Comparison of ENCODE assay signal across 22 cellular contexts in the genomic region with DNA sequence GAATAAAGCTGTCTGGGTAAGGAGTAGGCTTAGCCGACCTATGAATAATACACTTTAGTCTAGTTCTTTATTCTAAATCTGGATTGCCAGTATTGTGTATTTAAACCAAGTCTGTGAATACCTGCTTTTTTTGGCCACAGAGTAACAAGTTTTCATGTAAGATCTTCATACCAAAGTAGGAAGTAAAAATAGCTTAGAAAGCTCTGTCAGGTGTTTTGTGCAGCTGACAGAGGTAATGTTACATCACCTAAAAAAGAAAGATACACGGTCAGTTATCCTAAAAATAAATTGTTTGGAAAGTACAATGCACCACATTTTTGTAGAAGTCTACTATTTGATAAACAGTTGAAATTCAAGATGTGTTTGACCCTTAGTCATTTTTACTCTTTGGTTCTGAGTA. TPM values are rescaled to one million over a fixed set of nuclear protein-coding genes. Genes with fewer than 3 reads are reported as not detected.
A peak's percentile ranks its signal among the peaks of the same experiment; 100 is the strongest.
DNase-seq lines count a peak whose midpoint lies in the region; ATAC-seq and TF ChIP-seq lines count a peak whose summit lies in the region.
"Had no signal": no experiment of that assay in that cellular context is flagged by ENCODE, and none has a peak within 500 bp of the region (broad histone marks: within the 10 kb centered on the region; RNA-seq: fewer than 3 reads in every experiment).

No MANE protein-coding gene starts in this region.

- no peak overlapping the region for H3K4me3 ChIP-seq in CD4-positive, CD25-positive, alpha-beta regulatory T cell (ENCODE audit: low read depth, low read length)
- H3K4me3 ChIP-seq in MM.1S (ENCODE audit: low read length) (peak overlapping the region; percentile 38; the same call in 1 of the 2 replicates), dorsolateral prefrontal cortex (no peak overlapping the region)
- H3K4me3 ChIP-seq: mucosa of descending colon, PC-9, SK-N-MC had no signal

- H4K20me1 ChIP-seq in MM.1S (ENCODE audit: insufficient read depth, low read length): no peaks in the 10 kb centered on the region

- H3K36me3 ChIP-seq in CD4-positive, CD25-positive, alpha-beta regulatory T cell (ENCODE audit: control insufficient read depth, insufficient read depth, low read length): peaks cover 77% of the 10 kb centered on the region
- H3K36me3 ChIP-seq in MM.1S (replicated peaks; ENCODE audit: insufficient read depth, low read length): peaks cover 14% of the 10 kb centered on the region

- H3K27me3 Mint-ChIP-seq in CD4-positive, CD25-positive, alpha-beta regulatory T cell: no peaks in the 10 kb centered on the region
- H3K27me3 Mint-ChIP-seq: activated naive CD8-positive, alpha-beta T cell treated with anti-CD3 and anti-CD28 coated beads, Interleukin-2, amount 10 ng/mL, durations not matched to agents 7 days and 5 days had no signal

- H3K36me3 Mint-ChIP-seq in CD4-positive, CD25-positive, alpha-beta regulatory T cell: peaks cover 37% of the 10 kb centered on the region
- H3K36me3 Mint-ChIP-seq in stimulated activated effector memory CD8-positive, alpha-beta T cell treated with anti-CD3 and anti-CD28 coated beads, Interleukin-12 subunit alpha, Interleukin-12 subunit beta, amount 100 ng/mL, for 72 hours: peaks cover 100% of the 10 kb centered on the region

- no peak overlapping the region for H3K27ac ChIP-seq in CD4-positive, CD25-positive, alpha-beta regulatory T cell (ENCODE audit: insufficient read depth, low read length, poor library complexity, severe bottlenecking)
- H3K27ac ChIP-seq in MM.1S (ENCODE audit: low read length): peak overlapping the region; percentile 93
- H3K27ac ChIP-seq in dorsolateral prefrontal cortex: peak overlapping the region in 57 of 59 donors; percentile 2 to 93 (median 78)
- H3K27ac ChIP-seq: epithelial cell of prostate, parathyroid adenoma, PC-9, SK-N-MC, WERI-Rb-1 had no signal

- no peaks in the 10 kb centered on the region for H3K9me3 ChIP-seq in CD4-positive, CD25-positive, alpha-beta regulatory T cell (ENCODE audit: control insufficient read depth in 2 of 2, low read length in 2 of 2)
- no peaks in the 10 kb centered on the region for H3K9me3 ChIP-seq in MM.1S (replicated peaks; ENCODE audit: insufficient read depth, low read length)
- H3K9me3 ChIP-seq: mucosa of descending colon had no signal

- no peak overlapping the region for H2AFZ ChIP-seq in MM.1S (ENCODE audit: low read length)
- H2AFZ ChIP-seq: parathyroid adenoma, PC-9 had no signal

- H3K4me1 Mint-ChIP-seq in CD4-positive, CD25-positive, alpha-beta regulatory T cell: peaks cover 0 to 2% (median under 1%) of the 10 kb centered on the region in 4 donors
- peaks cover 10% of the 10 kb centered on the region for H3K4me1 Mint-ChIP-seq in stimulated activated effector memory CD8-positive, alpha-beta T cell treated with anti-CD3 and anti-CD28 coated beads, Interleukin-12 subunit alpha, Interleukin-12 subunit beta, amount 100 ng/mL, for 72 hours

- H3K4me1 ChIP-seq in CD4-positive, CD25-positive, alpha-beta regulatory T cell (ENCODE audit: control insufficient read depth, insufficient read depth, low read length, poor library complexity, severe bottlenecking): no peaks in the 10 kb centered on the region
- peaks cover 80% of the 10 kb centered on the region for H3K4me1 ChIP-seq in MM.1S (ENCODE audit: low read length)
- H3K4me1 ChIP-seq: parathyroid adenoma had no signal

- no peaks in the 10 kb centered on the region for H3K9me2 ChIP-seq in MM.1S (replicated peaks; ENCODE audit: insufficient read depth, low read length)

- peak overlapping the region; percentile 67 for H3K4me2 ChIP-seq in MM.1S (ENCODE audit: low read depth, low read length)
- H3K4me2 ChIP-seq: PC-9 had no signal

- H3K27ac Mint-ChIP-seq in CD4-positive, CD25-positive, alpha-beta regulatory T cell: peak overlapping the region in 2 of 3 donors; percentile 20 to 21
- H3K27ac Mint-ChIP-seq in stimulated activated effector memory CD8-positive, alpha-beta T cell treated with anti-CD3 and anti-CD28 coated beads, Interleukin-12 subunit alpha, Interleukin-12 subunit beta, amount 100 ng/mL, for 72 hours: peak overlapping the region; percentile 21
- H3K27ac Mint-ChIP-seq: activated naive CD8-positive, alpha-beta T cell treated with anti-CD3 and anti-CD28 coated beads, Interleukin-2, amount 10 ng/mL, durations not matched to agents 7 days and 5 days had no signal

- no peaks in the 10 kb centered on the region for H3K27me3 ChIP-seq in CD4-positive, CD25-positive, alpha-beta regulatory T cell (ENCODE audit: control insufficient read depth, insufficient read depth, low read length)
- no peaks in the 10 kb centered on the region for H3K27me3 ChIP-seq in MM.1S (replicated peaks; ENCODE audit: insufficient read depth, low read length)
- no peaks in the 10 kb centered on the region for H3K27me3 ChIP-seq in dorsolateral prefrontal cortex

- peaks cover 37% of the 10 kb centered on the region for H3K79me2 ChIP-seq in MM.1S (ENCODE audit: low read length)
- H3K79me2 ChIP-seq: parathyroid adenoma had no signal

- intact Hi-C loops in dorsolateral prefrontal cortex (cut with DNase I): no loop called here

- peaks cover 74% of the 10 kb centered on the region for H3F3A ChIP-seq in MM.1S (ENCODE audit: insufficient read depth, low read length)

- H3K9me3 Mint-ChIP-seq in CD4-positive, CD25-positive, alpha-beta regulatory T cell: no peaks in the 10 kb centered on the region
- H3K9me3 Mint-ChIP-seq in stimulated activated effector memory CD8-positive, alpha-beta T cell treated with anti-CD3 and anti-CD28 coated beads, Interleukin-12 subunit alpha, Interleukin-12 subunit beta, amount 100 ng/mL, for 72 hours: no peaks in the 10 kb centered on the region
- H3K9me3 Mint-ChIP-seq: activated naive CD8-positive, alpha-beta T cell treated with anti-CD3 and anti-CD28 coated beads, Interleukin-2, amount 10 ng/mL, durations not matched to agents 7 days and 5 days had no signal

- no peak for DNase-seq in CD4-positive, CD25-positive, alpha-beta regulatory T cell
- DNase-seq in MM.1S (peak; percentile 88), dorsolateral prefrontal cortex (no peak), NCI-H524 (lab: John Stamatoyannopoulos, UW) (no peak), C1 segment of cervical spinal cord (lab: John Stamatoyannopoulos, UW) (no peak)
- no peak for DNase-seq in stimulated activated effector memory CD8-positive, alpha-beta T cell treated with anti-CD3 and anti-CD28 coated beads, Interleukin-12 subunit alpha, Interleukin-12 subunit beta, amount 100 ng/mL, for 72 hours (ENCODE audit: low spot score in 2 of 2)
- DNase-seq: activated CD8-positive, alpha-beta memory T cell treated with anti-CD3 and anti-CD28 coated beads, Interleukin-2, amount 50 U/mL, for 48 hours; activated naive CD8-positive, alpha-beta T cell treated with anti-CD3 and anti-CD28 coated beads, Interleukin-2, amount 10 ng/mL, durations not matched to agents 7 days and 5 days; AML-193; cerebellar nuclear complex; DMS153; Kasumi-1; mucosa of descending colon; NCI-H1694 treated with DMSO at 0.1 percent for 48 hours; PC-9; stimulated activated CD4-positive, alpha-beta T cell treated with anti-CD3 and anti-CD28 coated beads, Interleukin-12 subunit alpha, Interleukin-12 subunit beta, amount 100 ng/mL, for 4 hours; WERI-Rb-1 had no signal

- peak overlapping the region; percentile 60 for H3K9ac ChIP-seq in MM.1S (ENCODE audit: low read length)
- H3K9ac ChIP-seq: parathyroid adenoma had no signal

- no peak for ATAC-seq in CD4-positive, CD25-positive, alpha-beta regulatory T cell (ENCODE audit: low read depth in 2 of 2)
- no peak for ATAC-seq in stimulated activated effector memory CD8-positive, alpha-beta T cell treated with anti-CD3 and anti-CD28 coated beads, Interleukin-12 subunit alpha, Interleukin-12 subunit beta, amount 100 ng/mL, for 72 hours
- ATAC-seq in HG02678 (IDR thresholded peaks at IDR 0.05; ENCODE audit: unreplicated experiment) (no peak), GM21515 (IDR thresholded peaks at IDR 0.05; ENCODE audit: unreplicated experiment) (no peak)
- ATAC-seq: mucosa of descending colon had no signal

- no peak overlapping the region for H3K4me3 Mint-ChIP-seq in CD4-positive, CD25-positive, alpha-beta regulatory T cell
- H3K4me3 Mint-ChIP-seq in stimulated activated effector memory CD8-positive, alpha-beta T cell treated with anti-CD3 and anti-CD28 coated beads, Interleukin-12 subunit alpha, Interleukin-12 subunit beta, amount 100 ng/mL, for 72 hours: no peak overlapping the region
- H3K4me3 Mint-ChIP-seq: activated naive CD8-positive, alpha-beta T cell treated with anti-CD3 and anti-CD28 coated beads, Interleukin-2, amount 10 ng/mL, durations not matched to agents 7 days and 5 days had no signal

- TF ChIP-seq CTCF in MM.1S (IDR thresholded peaks at IDR 0.05; ENCODE audit: low read length) (no peak), dorsolateral prefrontal cortex (IDR thresholded peaks at IDR 0.05 in 54 of 56, conservative IDR thresholded peaks at IDR 0.05 in 2 of 56; ENCODE audit: low read depth in 1 of 56, partially characterized antibody in 56 of 56) (no peak)

RNA-seq across cellular contexts. Expression of a gene that starts 16.5 kb away (rescaled TPM):
- total RNA-seq in CD4-positive, CD25-positive, alpha-beta regulatory T cell: 3.2 TPM
- 1 to 10 TPM in 1 of 4 donors, under 1 TPM in 3; 0.17 to 1.4 (median 0.51) TPM for polyA plus RNA-seq in CD4-positive, CD25-positive, alpha-beta regulatory T cell
- 10 to 100 TPM in 1 of 120 experiments, 1 to 10 TPM in 119; 1.2 to 12.9 (median 4.6) TPM for total RNA-seq in dorsolateral prefrontal cortex

RNA-seq across cellular contexts. Expression of a gene that starts 40.9 kb away (rescaled TPM):
- total RNA-seq in CD4-positive, CD25-positive, alpha-beta regulatory T cell: 14.2 TPM
- 1 to 10 TPM; 1.4 to 1.9 (median 1.5) TPM for polyA plus RNA-seq in CD4-positive, CD25-positive, alpha-beta regulatory T cell
- 10 to 100 TPM; 18.4 to 49.4 (median 29.8) TPM for total RNA-seq in dorsolateral prefrontal cortex
